Comparison of ENCODE assay signal across 10 cellular contexts in the genomic region with DNA sequence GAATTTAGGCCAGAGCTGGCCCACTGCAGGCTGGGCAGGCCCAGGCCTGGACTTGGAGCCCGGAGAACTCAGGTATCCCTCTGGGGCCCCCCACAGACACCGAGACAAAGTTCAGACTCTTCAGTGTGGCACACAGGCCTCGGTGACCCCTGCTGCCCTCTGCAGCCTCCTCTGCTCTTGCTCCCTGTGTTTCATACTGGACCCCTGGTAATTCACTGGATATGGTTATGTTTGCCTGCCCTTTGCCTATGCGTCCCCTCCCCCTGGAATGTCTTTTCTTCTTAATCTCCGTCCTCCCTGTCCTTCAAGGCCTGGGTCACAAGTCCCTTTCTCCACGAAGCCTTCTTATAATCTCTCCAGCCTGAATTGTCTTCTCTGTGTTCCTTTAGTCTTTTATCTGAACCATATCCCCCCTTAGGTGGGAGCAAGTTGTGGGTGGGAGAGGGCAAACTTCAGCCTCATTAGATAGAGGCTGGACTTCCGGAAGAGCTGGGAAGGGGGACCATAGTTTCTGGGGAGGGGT. TPM values are rescaled to one million over a fixed set of nuclear protein-coding genes. Genes with fewer than 3 reads are reported as not detected.
A peak's percentile ranks its signal among the peaks of the same experiment; 100 is the strongest.
DNase-seq lines count a peak whose midpoint lies in the region; ATAC-seq, FAIRE-seq and TF ChIP-seq lines count a peak whose summit lies in the region.
"Had no signal": no experiment of that assay in that cellular context is flagged by ENCODE, and none has a peak within 500 bp of the region (broad histone marks: within the 10 kb centered on the region; RNA-seq: fewer than 3 reads in every experiment).

No MANE protein-coding gene starts in this region.

- peaks cover 13% of the 10 kb centered on the region for H3K27me3 ChIP-seq in CD4-positive, alpha-beta T cell (ENCODE audit: control insufficient read depth, insufficient read depth, low read length)
- H3K27me3 ChIP-seq in lower lobe of right lung (ENCODE audit: low read depth): no peaks in the 10 kb centered on the region

- no peak overlapping the region for H3K27ac Mint-ChIP-seq in CD4-positive, alpha-beta T cell
- H3K27ac Mint-ChIP-seq in brain: peak overlapping the region in 3 of 5 experiments; percentile 60 to 89 (median 60)

- peaks cover 17% of the 10 kb centered on the region for H3K4me1 Mint-ChIP-seq in CD4-positive, alpha-beta T cell (ENCODE audit: low read depth)
- peaks cover 38% of the 10 kb centered on the region for H3K4me1 Mint-ChIP-seq in brain

- CTCF ChIA-PET in CD4-positive, alpha-beta T cell (lab: Charles Lee): interaction anchor here (1.5 kb wide), 1 partner anchor 22 kb away, joined by 3 read pairs; no protein-coding TSS in a partner anchor

- no peaks in the 10 kb centered on the region for H3K9me3 ChIP-seq in CD4-positive, alpha-beta T cell (ENCODE audit: control insufficient read depth, low read length)
- H3K9me3 ChIP-seq in lower lobe of right lung: no peaks in the 10 kb centered on the region

- no peak for ATAC-seq in CD4-positive, alpha-beta T cell (ENCODE audit: poor library complexity)
- no peak for ATAC-seq in lower lobe of right lung
- no peak for ATAC-seq in HG03460 (IDR thresholded peaks at IDR 0.05; ENCODE audit: unreplicated experiment)
- no peak for ATAC-seq in HG03432 (IDR thresholded peaks at IDR 0.05; ENCODE audit: unreplicated experiment)

- H3K9me3 Mint-ChIP-seq in CD4-positive, alpha-beta T cell: no peaks in the 10 kb centered on the region
- H3K9me3 Mint-ChIP-seq in brain: no peaks in the 10 kb centered on the region

- peaks cover 87% of the 10 kb centered on the region for H3K4me1 ChIP-seq in lower lobe of right lung

- peaks cover 15% of the 10 kb centered on the region for H3K36me3 ChIP-seq in lower lobe of right lung

- no peak overlapping the region for H3K27ac ChIP-seq in CD4-positive, alpha-beta T cell (ENCODE audit: low read depth, low read length)
- peak overlapping the region; percentile 85 for H3K27ac ChIP-seq in lower lobe of right lung
- H3K27ac ChIP-seq in skin epidermis: peak overlapping the region in 16 of 21 experiments; percentile 54 to 94 (median 84)

- no peaks in the 10 kb centered on the region for H3K36me3 Mint-ChIP-seq in CD4-positive, alpha-beta T cell (ENCODE audit: low read depth)
- no peaks in the 10 kb centered on the region for H3K36me3 Mint-ChIP-seq in brain

- H3K4me3 Mint-ChIP-seq in CD4-positive, alpha-beta T cell: peak overlapping the region; percentile 80
- H3K4me3 Mint-ChIP-seq in brain: peak overlapping the region in 3 of 5 experiments; percentile 9 to 74 (median 67)

- no peak for TF ChIP-seq CTCF in CD4-positive, alpha-beta T cell (IDR thresholded peaks at IDR 0.05)
- TF ChIP-seq CTCF in brain (conservative IDR thresholded peaks at IDR 0.05) (no peak), lower lobe of right lung (IDR thresholded peaks at IDR 0.05) (no peak)

- no peak overlapping the region for H3K4me3 ChIP-seq in lower lobe of right lung
- no peak overlapping the region for H3K4me3 ChIP-seq in skin epidermis

- intact Hi-C loops in CD4-positive, alpha-beta T cell (cut with DNase I, micrococcal nuclease): no loop called here
- intact Hi-C loops in lower lobe of right lung (cut with DNase I): no loop called here

- no peak for FAIRE-seq in RCC 7860 (lab: Jason Lieb, UNC)

- peaks cover 24% of the 10 kb centered on the region for H3K27me3 Mint-ChIP-seq in CD4-positive, alpha-beta T cell
- peaks cover 34% of the 10 kb centered on the region for H3K27me3 Mint-ChIP-seq in brain

- DNase-seq in CD4-positive, alpha-beta T cell: no peak
- DNase-seq in lower lobe of right lung (no peak), RCC 7860 (ENCODE audit: low spot score) (no peak)
- DNase-seq in effector CD4-positive, alpha-beta T cell: no peak
- DNase-seq: activated CD4-positive, CD25-positive, alpha-beta regulatory T cell; SHP77 treated with DMSO at 0.1 percent for 48 hours had no signal

- POLR2A ChIA-PET in CD4-positive, alpha-beta T cell (lab: Charles Lee): no interaction called here

RNA-seq across cellular contexts. Expression of a gene that starts 30.1 kb away (rescaled TPM):
- total RNA-seq in CD4-positive, alpha-beta T cell: 1 to 10 TPM; 2.6 to 2.7 TPM
- 430 TPM for polyA plus RNA-seq in brain (ENCODE audit: insufficient read depth, low read depth, low replicate concordance)
- 388 TPM for total RNA-seq in lower lobe of right lung

Comparison
In these comparisons a context has a peak if more than half of its experiments do, and no peak if none do; other contexts are left out.
1. RNA of a gene that starts 30.1 kb away (total RNA-seq): 388 TPM in lower lobe of right lung (single experiment); 2.6 to 2.7 TPM in CD4-positive, alpha-beta T cell; every median in the first group is over 100 times any median in the second.